Comparison of ENCODE assay signal across 9 cellular contexts in genomic region chr3:24496529-24497482, GRCh38. TPM values are rescaled to one million over a fixed set of nuclear protein-coding genes. Genes with fewer than 3 reads are reported as not detected.
DNase-seq lines count a peak whose midpoint lies in the region; ATAC-seq and TF ChIP-seq lines count a peak whose summit lies in the region.
"Had no signal": no experiment of that assay in that cellular context is flagged by ENCODE, and none has a peak within 500 bp of the region (broad histone marks: within the 10 kb centered on the region; RNA-seq: fewer than 3 reads in every experiment).

No MANE protein-coding gene starts in this region.

- no peak for ATAC-seq in omental fat pad (ENCODE audit: low FRiP score)

- H3K4me3 ChIP-seq in GM12864 (ENCODE audit: low read depth, low read length), result no peak overlapping the region
- H3K4me3 ChIP-seq in OCI-LY1 (ENCODE audit: low read depth, low read length, poor library complexity, severe bottlenecking), result no peak overlapping the region

- no peak overlapping the region for H3K4me2 ChIP-seq in OCI-LY1 (ENCODE audit: low read length)

- H3K9me2 ChIP-seq in OCI-LY1 (ENCODE audit: low read depth, low read length), result no peaks in the 10 kb centered on the region

- H3K36me3 Mint-ChIP-seq in T-helper 2 cell treated with Interferon-gamma antibody and Interleukin-4, amounts not matched to agents 5 μg/mL and 100 μg/mL, for 36 hours (ENCODE audit: low read depth), result no peaks in the 10 kb centered on the region
- H3K36me3 Mint-ChIP-seq: memory B cell had no signal

- H4K20me1 ChIP-seq in OCI-LY1 (ENCODE audit: insufficient read depth, low read length), result no peaks in the 10 kb centered on the region

- no peak overlapping the region for H2AFZ ChIP-seq in OCI-LY1 (ENCODE audit: low read length)

- no peaks in the 10 kb centered on the region for H3K9me3 ChIP-seq in OCI-LY1 (ENCODE audit: low read length)

- no peaks in the 10 kb centered on the region for H3K9me3 Mint-ChIP-seq in T-helper 2 cell treated with Interferon-gamma antibody and Interleukin-4, amounts not matched to agents 5 μg/mL and 100 μg/mL, for 36 hours
- H3K9me3 Mint-ChIP-seq: memory B cell had no signal

- H3K27ac ChIP-seq in OCI-LY1 (ENCODE audit: low read depth, low read length, poor library complexity, severe bottlenecking), result no peak overlapping the region

- H3K27me3 ChIP-seq in OCI-LY1 (ENCODE audit: insufficient read depth, low read length), result no peaks in the 10 kb centered on the region

- no peak overlapping the region for H3K27ac Mint-ChIP-seq in T-helper 2 cell treated with Interferon-gamma antibody and Interleukin-4, amounts not matched to agents 5 μg/mL and 100 μg/mL, for 36 hours
- H3K27ac Mint-ChIP-seq: memory B cell had no signal

- no peaks in the 10 kb centered on the region for H3K4me1 ChIP-seq in OCI-LY1 (ENCODE audit: insufficient read depth, low read length, severe bottlenecking)

- no peak overlapping the region for H3K4me3 Mint-ChIP-seq in T-helper 2 cell treated with Interferon-gamma antibody and Interleukin-4, amounts not matched to agents 5 μg/mL and 100 μg/mL, for 36 hours

- no peaks in the 10 kb centered on the region for H3K4me1 Mint-ChIP-seq in T-helper 2 cell treated with Interferon-gamma antibody and Interleukin-4, amounts not matched to agents 5 μg/mL and 100 μg/mL, for 36 hours (ENCODE audit: low read depth)

- TF ChIP-seq CTCF in GM12864 (IDR thresholded peaks at IDR 0.05; ENCODE audit: low read depth, low read length, missing control alignments) (peak; percentile 57), OCI-LY1 (IDR thresholded peaks at IDR 0.05; ENCODE audit: low read length) (peak; percentile 35; the same call in 1 of the 2 replicates), omental fat pad (IDR thresholded peaks at IDR 0.05) (no peak)

- no peak overlapping the region for H3K9ac ChIP-seq in OCI-LY1 (ENCODE audit: low read length)

- no peaks in the 10 kb centered on the region for H3K36me3 ChIP-seq in OCI-LY1 (ENCODE audit: insufficient read depth, low read length)

- H3K79me2 ChIP-seq in OCI-LY1 (ENCODE audit: insufficient read depth, low read length), result no peaks in the 10 kb centered on the region

- no peaks in the 10 kb centered on the region for H3F3A ChIP-seq in OCI-LY1 (ENCODE audit: insufficient read depth, low read length)

- H3K27me3 Mint-ChIP-seq in T-helper 2 cell treated with Interferon-gamma antibody and Interleukin-4, amounts not matched to agents 5 μg/mL and 100 μg/mL, for 36 hours (ENCODE audit: low read depth), result peaks cover 46% of the 10 kb centered on the region

- DNase-seq in GM12864 (ENCODE audit: low read depth) (no peak), fibroblast of peridontal ligament (ENCODE audit: extremely low read depth) (peak; percentile 81), omental fat pad (ENCODE audit: low spot score) (peak; percentile 29), SHP77 treated with DMSO at 0.1 percent for 48 hours (lab: John Stamatoyannopoulos, UW) (no peak), OCI-M2 (lab: John Stamatoyannopoulos, UW; ENCODE audit: unreplicated experiment) (no peak)
- no peak for DNase-seq in T-helper 2 cell treated with Interferon-gamma antibody and Interleukin-4, amounts not matched to agents 5 μg/mL and 100 μg/mL, for 36 hours (ENCODE audit: low spot score)
- DNase-seq in effector CD4-positive, alpha-beta T cell, result no peak

RNA-seq across cellular contexts. Expression of gene THRB, which starts 2.2 kb away (rescaled TPM):
- total RNA-seq in omental fat pad, result 10 to 100 TPM; 18.6 to 28.0 (median 23.9) TPM

Comparison
In these comparisons a context has a peak if more than half of its experiments do, and no peak if none do; other contexts are left out.
1. DNase-seq: peak in fibroblast of peridontal ligament (single experiment) and omental fat pad (single experiment); none in GM12864 (single experiment), T-helper 2 cell treated with Interferon-gamma antibody and Interleukin-4, amounts not matched to agents 5 μg/mL and 100 μg/mL, for 36 hours (single experiment), SHP77 treated with DMSO at 0.1 percent for 48 hours (single experiment), OCI-M2 (single experiment) and effector CD4-positive, alpha-beta T cell (single experiment).
2. CTCF ChIP-seq: peak in GM12864 (single experiment) and OCI-LY1 (single experiment); none in omental fat pad (0 of 3).